Comparison of ENCODE assay signal across 8 cellular contexts in genomic region chr4:183443609-183444148, GRCh38. TPM values are rescaled to one million over a fixed set of nuclear protein-coding genes. Genes with fewer than 3 reads are reported as not detected.
A peak's percentile ranks its signal among the peaks of the same experiment; 100 is the strongest.
DNase-seq lines count a peak whose midpoint lies in the region; ATAC-seq and TF ChIP-seq lines count a peak whose summit lies in the region.

No MANE protein-coding gene starts in this region.

- H3K4me1 Mint-ChIP-seq in Caco-2 (ENCODE audit: low read depth, unreplicated experiment) (peaks cover 18% of the 10 kb centered on the region), chondrocyte (ENCODE audit: low read depth) (peaks cover 35% of the 10 kb centered on the region)
- peaks cover 6 to 22% of the 10 kb centered on the region in 2 donors for H3K4me1 Mint-ChIP-seq in stimulated activated naive B cell treated with anti-CD40 and anti-IgM and Interleukin-4, amounts not matched to agents 10 μg/mL and 1 μg/mL and 100 μg/mL, for 72 hours

- H3K27me3 Mint-ChIP-seq in Caco-2 (ENCODE audit: insufficient read depth, unreplicated experiment): no peaks in the 10 kb centered on the region
- no peaks in the 10 kb centered on the region for H3K27me3 Mint-ChIP-seq in chondrocyte (ENCODE audit: low read depth)
- no peaks in the 10 kb centered on the region for H3K27me3 Mint-ChIP-seq in stimulated activated naive B cell treated with anti-CD40 and anti-IgM and Interleukin-4, amounts not matched to agents 10 μg/mL and 1 μg/mL and 100 μg/mL, for 72 hours

- DNase-seq in Caco-2 (no peak), chondrocyte (ENCODE audit: low spot score) (no peak), NCI-H187 treated with DMSO at 0.1 percent for 48 hours (lab: John Stamatoyannopoulos, UW) (no peak)
- DNase-seq in stimulated activated naive B cell treated with anti-CD40 and anti-IgM and Interleukin-4, amounts not matched to agents 10 μg/mL and 1 μg/mL and 100 μg/mL, for 72 hours: no peak

- H3K36me3 ChIP-seq in Caco-2 (ENCODE audit: control insufficient read depth, insufficient read depth, low read length) (no peaks in the 10 kb centered on the region), mesodermal cell (ENCODE audit: control insufficient read depth, insufficient read depth, low read length) (peaks cover 26% of the 10 kb centered on the region)

- TSS peak; percentile 82 for BruUV-seq in Caco-2 (replicated peaks; lab: Mats Ljungman, UMichigan)

- peak overlapping the region; percentile 93 for H3K4me3 ChIP-seq in Caco-2 (ENCODE audit: low read depth, low read length)
- peak overlapping the region; percentile 87 for H3K4me3 ChIP-seq in mesodermal cell (ENCODE audit: extremely low read depth, insufficient read depth, low read length, poor library complexity, severe bottlenecking)

- peaks cover 56% of the 10 kb centered on the region for H3K36me3 Mint-ChIP-seq in Caco-2 (ENCODE audit: insufficient read depth, unreplicated experiment)
- H3K36me3 Mint-ChIP-seq in chondrocyte (ENCODE audit: low read depth): peaks cover 15% of the 10 kb centered on the region
- peaks cover 14 to 17% of the 10 kb centered on the region in 2 donors for H3K36me3 Mint-ChIP-seq in stimulated activated naive B cell treated with anti-CD40 and anti-IgM and Interleukin-4, amounts not matched to agents 10 μg/mL and 1 μg/mL and 100 μg/mL, for 72 hours

- peak overlapping the region; percentile 98 for H3K27ac ChIP-seq in mesodermal cell (ENCODE audit: low read depth, low read length, severe bottlenecking)

- H3K27me3 ChIP-seq in Caco-2 (replicated peaks; ENCODE audit: control insufficient read depth, insufficient read depth, low read length): no peaks in the 10 kb centered on the region

- H3K4me3 Mint-ChIP-seq in Caco-2 (ENCODE audit: unreplicated experiment) (peak overlapping the region; percentile 93), chondrocyte (ENCODE audit: unreplicated experiment) (peak overlapping the region; percentile 97)
- peak overlapping the region; percentile 97 for H3K4me3 Mint-ChIP-seq in stimulated activated naive B cell treated with anti-CD40 and anti-IgM and Interleukin-4, amounts not matched to agents 10 μg/mL and 1 μg/mL and 100 μg/mL, for 72 hours

- POLR2A ChIA-PET in Caco-2 (lab: Charles Lee): interaction anchor here (0.7 to 1.3 kb wide), 4 partner anchors 34 to 62 kb away, joined by 3 to 6 read pairs (median 4); no protein-coding TSS in a partner anchor

- intact Hi-C loops in Caco-2 (cut with micrococcal nuclease; ENCODE audit: unreplicated experiment): loop anchor here (1.0 to 10.0 kb wide), 3 partner anchors 29 to 349 kb away; partner anchors contain the start of gene WWC2

- peaks cover 45% of the 10 kb centered on the region for H3K4me1 ChIP-seq in Caco-2
- H3K4me1 ChIP-seq in mesodermal cell (ENCODE audit: control insufficient read depth, insufficient read depth, low read length, poor library complexity, severe bottlenecking): peaks cover 15% of the 10 kb centered on the region

- WGBS in mesodermal cell (ENCODE audit: insufficient coverage in 2 of 2), 2 experiments: 3 to 4% methylated on average over 22 to 24 of the region's 26 CpGs

- no peaks in the 10 kb centered on the region for H3K9me3 ChIP-seq in Caco-2
- no peaks in the 10 kb centered on the region for H3K9me3 ChIP-seq in mesodermal cell (ENCODE audit: control insufficient read depth, low read length)

- CTCF ChIA-PET in Caco-2 (lab: Charles Lee): interaction anchor here (0.7 kb wide), 1 partner anchor 37 kb away, joined by 4 read pairs; no protein-coding TSS in a partner anchor

- TF ChIP-seq CTCF in Caco-2 (IDR thresholded peaks at IDR 0.05; ENCODE audit: insufficient read depth in 1 of 2, low read depth in 1 of 2, low read length in 1 of 2, severe bottlenecking in 1 of 2, unreplicated experiment in 1 of 2): no peak
- TF ChIP-seq CTCF in chondrocyte (IDR thresholded peaks at IDR 0.05): no peak

- H3K9me3 Mint-ChIP-seq in Caco-2 (ENCODE audit: unreplicated experiment) (no peaks in the 10 kb centered on the region), chondrocyte (ENCODE audit: low read depth) (no peaks in the 10 kb centered on the region)
- H3K9me3 Mint-ChIP-seq in stimulated activated naive B cell treated with anti-CD40 and anti-IgM and Interleukin-4, amounts not matched to agents 10 μg/mL and 1 μg/mL and 100 μg/mL, for 72 hours: no peaks in the 10 kb centered on the region

- H3K27ac Mint-ChIP-seq in Caco-2 (ENCODE audit: unreplicated experiment) (peak overlapping the region; percentile 94), chondrocyte (ENCODE audit: unreplicated experiment) (peak overlapping the region; percentile 95)
- peak overlapping the region; percentile 97 for H3K27ac Mint-ChIP-seq in stimulated activated naive B cell treated with anti-CD40 and anti-IgM and Interleukin-4, amounts not matched to agents 10 μg/mL and 1 μg/mL and 100 μg/mL, for 72 hours

- peak; percentile 19 for ATAC-seq in HG03139 (IDR thresholded peaks at IDR 0.05; ENCODE audit: unreplicated experiment)
- peak; percentile 57 for ATAC-seq in SK-N-SH treated with all-trans-retinoic acid at 6 μM for 48 hours
- peak; percentile 42 to 44 for ATAC-seq in stimulated activated naive B cell treated with anti-CD40 and anti-IgM and Interleukin-4, amounts not matched to agents 10 μg/mL and 1 μg/mL and 100 μg/mL, for 72 hours (replicated peaks)
- no peak for ATAC-seq in GM19467 (IDR thresholded peaks at IDR 0.05; ENCODE audit: unreplicated experiment)

TF ChIP-seq in SK-N-SH treated with all-trans-retinoic acid at 6 μM for 48 hours, 23 proteins besides CTCF, POLR2A, EP300 and RAD21:
- TF ChIP-seq SNAI2 (CRISPR knock-in tag; IDR thresholded peaks at IDR 0.05) (0 out of 2 replicates have a peak, but pooled peaks have one; percentile 24), RARB (CRISPR knock-in tag; IDR thresholded peaks at IDR 0.05) (no peak), ZC3H10 (CRISPR knock-in tag; IDR thresholded peaks at IDR 0.05) (no peak)
TF ChIP-seq in SK-N-SH treated with all-trans-retinoic acid at 6 μM for 48 hours: peak in this region for 1.

RNA-seq across cellular contexts. Expression of gene CDKN2AIP, which starts 0.8 kb away (rescaled TPM):
- total RNA-seq in Caco-2 (2022) (13.9 and 17.5 TPM in 2 replicates), chondrocyte (9.4 to 11.8 TPM (median 10.7 TPM) in 3 replicates)
- 16.3 TPM for polyA plus RNA-seq in mesodermal cell (2013, experiment 1 of 2)
- 16.9 TPM for polyA plus RNA-seq in mesodermal cell (2013, experiment 2 of 2)
